1 cellular context compared by ENCODE assay signal in genomic region chr1:109483658-109484518, GRCh38.
TF ChIP-seq lines count a peak whose summit lies in the region.

Gene ATXN7L2, plus strand, starts transcription at chr1:109483905. Its CDS starts 49 bp downstream, at chr1:109483954.

TF ChIP-seq in HEK293, 187 proteins besides CTCF, POLR2A, EP300 and RAD21 (continued from another document and continues in another):
- no peak for TF ChIP-seq ZBTB49 (tag by site-specific recombination; IDR thresholded peaks at IDR 0.05; ENCODE audit: low read depth)
- TF ChIP-seq KLF1 (tag by site-specific recombination; IDR thresholded peaks at IDR 0.05), result peak; percentile 72
- TF ChIP-seq ZSCAN18 (tag by site-specific recombination; IDR thresholded peaks at IDR 0.05), result peak; percentile 96
- peak; percentile 91; the same call in 1 of the 2 replicates for TF ChIP-seq ZNF221 (tag by site-specific recombination; IDR thresholded peaks at IDR 0.05; ENCODE audit: borderline replicate concordance)
- TF ChIP-seq REST (tag by site-specific recombination; IDR thresholded peaks at IDR 0.05), result peak; percentile 77
- TF ChIP-seq ZNF626 (tag by site-specific recombination; IDR thresholded peaks at IDR 0.05), result no peak
- peak; percentile 91 for TF ChIP-seq ZNF148 (tag by site-specific recombination; IDR thresholded peaks at IDR 0.05; ENCODE audit: borderline replicate concordance)
- peak; percentile 97 for TF ChIP-seq ZNF692 (tag by site-specific recombination; IDR thresholded peaks at IDR 0.05)
- peak; percentile 93; the same call in 1 of the 2 replicates for TF ChIP-seq PRDM2 (tag by site-specific recombination; IDR thresholded peaks at IDR 0.05; ENCODE audit: borderline replicate concordance)
- TF ChIP-seq OVOL3 (tag by site-specific recombination; IDR thresholded peaks at IDR 0.05), result peak; percentile 60; the same call in 1 of the 2 replicates
- 0 out of 2 replicates have a peak, but pooled peaks have one; percentile 16 for TF ChIP-seq ZNF18 (tag by site-specific recombination; IDR thresholded peaks at IDR 0.05)
- TF ChIP-seq ZNF548 (tag by site-specific recombination; IDR thresholded peaks at IDR 0.05), result peak; percentile 59; the same call in 1 of the 2 replicates
- TF ChIP-seq ZNF707 (tag by site-specific recombination; IDR thresholded peaks at IDR 0.05), result peak; percentile 81
- peak; percentile 92 for TF ChIP-seq KLF7 (tag by site-specific recombination; IDR thresholded peaks at IDR 0.05; ENCODE audit: borderline replicate concordance)
- peak; percentile 51 for TF ChIP-seq ZNF623 (tag by site-specific recombination; IDR thresholded peaks at IDR 0.05)
- TF ChIP-seq ZBTB1 (tag by site-specific recombination; IDR thresholded peaks at IDR 0.05), result no peak; the same call in 1 of the 2 replicates
- TF ChIP-seq ZNF23 (tag by site-specific recombination; IDR thresholded peaks at IDR 0.05; ENCODE audit: borderline replicate concordance), result no peak
- peak; percentile 91 for TF ChIP-seq ZNF660 (tag by site-specific recombination; IDR thresholded peaks at IDR 0.05)
- TF ChIP-seq ZNF423 (tag by site-specific recombination; IDR thresholded peaks at IDR 0.05), result peak; percentile 79
- TF ChIP-seq ZNF513 (tag by site-specific recombination; IDR thresholded peaks at IDR 0.05), result peak; percentile 47; the same call in 1 of the 2 replicates
- TF ChIP-seq INSM2 (tag by site-specific recombination; IDR thresholded peaks at IDR 0.05), result peak; percentile 84
- no peak for TF ChIP-seq PRDM1 (tag by site-specific recombination; IDR thresholded peaks at IDR 0.05)
- peak; percentile 94 for TF ChIP-seq ZXDB (tag by site-specific recombination; IDR thresholded peaks at IDR 0.05)
- TF ChIP-seq ZNF670 (tag by site-specific recombination; IDR thresholded peaks at IDR 0.05; ENCODE audit: low read depth), result no peak
- peak; percentile 96 for TF ChIP-seq ZNF600 (tag by site-specific recombination; IDR thresholded peaks at IDR 0.05)
- no peak for TF ChIP-seq ZNF169 (tag by site-specific recombination; IDR thresholded peaks at IDR 0.05)
- no peak for TF ChIP-seq ZNF571 (tag by site-specific recombination; IDR thresholded peaks at IDR 0.05)
- TF ChIP-seq ZNF302 (tag by site-specific recombination; IDR thresholded peaks at IDR 0.05; ENCODE audit: low read depth), result no peak
